Comparison of ENCODE assay signal across 9 cellular contexts in the genomic region with DNA sequence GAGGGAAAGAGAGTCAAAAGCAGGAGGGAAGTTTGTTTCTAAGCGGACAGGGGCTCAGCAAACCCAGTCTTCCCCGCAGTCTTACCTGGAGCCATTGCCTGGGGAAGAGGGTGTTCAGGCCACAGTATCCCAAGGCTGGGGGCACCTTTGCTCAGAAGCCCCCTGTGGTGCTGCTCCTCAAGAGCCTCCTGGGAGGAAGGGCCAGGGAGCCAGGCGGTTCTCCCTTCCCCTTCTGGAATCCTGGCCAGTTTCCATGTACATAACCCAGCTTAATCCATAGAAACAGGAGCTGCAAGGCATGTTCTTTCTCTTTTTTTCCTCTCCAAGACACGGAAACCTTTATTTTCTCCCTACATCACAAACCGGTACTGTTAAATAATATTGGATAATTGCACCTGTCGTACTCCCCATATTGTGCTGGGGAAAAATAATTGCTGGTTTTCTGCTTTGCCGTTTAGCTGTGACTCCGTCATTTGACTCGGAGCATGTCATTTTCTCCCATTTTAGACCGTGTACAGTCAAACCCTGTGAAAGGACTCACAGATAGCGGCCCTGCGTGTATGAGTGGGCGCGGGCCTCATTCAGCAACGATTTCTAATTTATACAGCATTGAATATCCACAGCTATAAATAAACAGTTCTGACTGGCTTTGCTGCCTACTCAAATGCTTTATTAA.
DNase-seq lines count a peak whose midpoint lies in the region; ATAC-seq, FAIRE-seq and TF ChIP-seq lines count a peak whose summit lies in the region.
"Had no signal": no experiment of that assay in that cellular context is flagged by ENCODE, and none has a peak within 500 bp of the region (broad histone marks: within the 10 kb centered on the region; RNA-seq: fewer than 3 reads in every experiment).

No MANE protein-coding gene starts in this region.

- no peaks in the 10 kb centered on the region for H3K9me1 ChIP-seq in keratinocyte (ENCODE audit: control insufficient read depth, extremely low read depth, insufficient read depth, low read length)

- in situ Hi-C loops in ACHN (cut with HindIII; ENCODE audit: low pct_ligation_motif_present, low pct_unique_long_range_greater_than_20kb, low sequenced_read_pairs): no loop called here

- H3K4me1 Mint-ChIP-seq in activated CD4-positive, alpha-beta T cell treated with anti-CD3 and anti-CD28 coated beads, Interleukin-2, amount 10 ng/mL, durations not matched to agents 24 days and 14 days: peaks cover 69% of the 10 kb centered on the region
- peaks cover 59% of the 10 kb centered on the region for H3K4me1 Mint-ChIP-seq in activated CD8-positive, alpha-beta T cell treated with anti-CD3 and anti-CD28 coated beads, Interleukin-2, amount 10 ng/mL, durations not matched to agents 7 days and 5 days (ENCODE audit: low read depth)
- H3K4me1 Mint-ChIP-seq in stimulated activated naive CD8-positive, alpha-beta T cell treated with anti-CD3 and anti-CD28 coated beads, Interleukin-15, Interleukin-2, amounts not matched to agents 100 ng/mL and 50 ng/mL, for 24 hours (ENCODE audit: low read depth): peaks cover 77% of the 10 kb centered on the region

- ATAC-seq in activated CD8-positive, alpha-beta T cell treated with anti-CD3 and anti-CD28 coated beads, Interleukin-2, amount 10 ng/mL, durations not matched to agents 7 days and 5 days: no peak

- H4K20me1 ChIP-seq in keratinocyte (ENCODE audit: control insufficient read depth, extremely low read depth, insufficient read depth, low read length): no peaks in the 10 kb centered on the region

- H3K9ac ChIP-seq in keratinocyte (ENCODE audit: control insufficient read depth, extremely low read depth, insufficient read depth, low read length): no peak overlapping the region

- POLR2A ChIA-PET in activated CD8-positive, alpha-beta T cell treated with anti-CD3 and anti-CD28 coated beads, Interleukin-2, amount 10 ng/mL, durations not matched to agents 7 days and 5 days (lab: Charles Lee): interaction anchor here (0.9 to 5.7 kb wide), 9 partner anchors 9 to 347 kb away, joined by 3 to 24 read pairs (median 3); no protein-coding TSS in a partner anchor

- peaks cover 27% of the 10 kb centered on the region for H3K4me1 ChIP-seq in keratinocyte (ENCODE audit: control insufficient read depth, extremely low read depth, insufficient read depth, low read length)

- no peaks in the 10 kb centered on the region for H3K9me3 ChIP-seq in keratinocyte (ENCODE audit: control insufficient read depth, low read depth, low read length)

- no peak overlapping the region for H3K27ac ChIP-seq in keratinocyte (ENCODE audit: control insufficient read depth, insufficient read depth, low read length)
- H3K27ac ChIP-seq: hepatocyte had no signal

- no peaks in the 10 kb centered on the region for H3K27me3 Mint-ChIP-seq in activated CD4-positive, alpha-beta T cell treated with anti-CD3 and anti-CD28 coated beads, Interleukin-2, amount 10 ng/mL, durations not matched to agents 24 days and 14 days
- no peaks in the 10 kb centered on the region for H3K27me3 Mint-ChIP-seq in activated CD8-positive, alpha-beta T cell treated with anti-CD3 and anti-CD28 coated beads, Interleukin-2, amount 10 ng/mL, durations not matched to agents 7 days and 5 days (ENCODE audit: low read depth)
- no peaks in the 10 kb centered on the region for H3K27me3 Mint-ChIP-seq in stimulated activated naive CD8-positive, alpha-beta T cell treated with anti-CD3 and anti-CD28 coated beads, Interleukin-15, Interleukin-2, amounts not matched to agents 100 ng/mL and 50 ng/mL, for 24 hours

- DNase-seq in activated CD4-positive, alpha-beta T cell treated with anti-CD3 and anti-CD28 coated beads, Interleukin-2, amount 10 ng/mL, durations not matched to agents 24 days and 14 days: no peak
- DNase-seq in activated CD4-positive, alpha-beta T cell treated with anti-CD3 and anti-CD28 coated beads, Interleukin-2, amount 50 U/mL, for 1 hour: no peak
- no peak for DNase-seq in activated CD8-positive, alpha-beta T cell treated with anti-CD3 and anti-CD28 coated beads, Interleukin-2, amount 10 ng/mL, durations not matched to agents 7 days and 5 days
- no peak for DNase-seq in keratinocyte (ENCODE audit: low read depth, low spot score)
- DNase-seq in NCI-H1930 (lab: John Stamatoyannopoulos, UW): no peak
- no peak for DNase-seq in T1000 (lab: John Stamatoyannopoulos, UW)
- no peak for DNase-seq in ACHN

- FAIRE-seq in keratinocyte (lab: Jason Lieb, UNC): no peak

- H3K9me3 Mint-ChIP-seq in activated CD4-positive, alpha-beta T cell treated with anti-CD3 and anti-CD28 coated beads, Interleukin-2, amount 10 ng/mL, durations not matched to agents 24 days and 14 days: peaks cover 13% of the 10 kb centered on the region
- peaks cover 4% of the 10 kb centered on the region for H3K9me3 Mint-ChIP-seq in activated CD8-positive, alpha-beta T cell treated with anti-CD3 and anti-CD28 coated beads, Interleukin-2, amount 10 ng/mL, durations not matched to agents 7 days and 5 days (ENCODE audit: insufficient read depth)
- H3K9me3 Mint-ChIP-seq in stimulated activated naive CD8-positive, alpha-beta T cell treated with anti-CD3 and anti-CD28 coated beads, Interleukin-15, Interleukin-2, amounts not matched to agents 100 ng/mL and 50 ng/mL, for 24 hours: no peaks in the 10 kb centered on the region

- peak overlapping the region; percentile 83 for H3K4me3 Mint-ChIP-seq in activated CD4-positive, alpha-beta T cell treated with anti-CD3 and anti-CD28 coated beads, Interleukin-2, amount 10 ng/mL, durations not matched to agents 24 days and 14 days
- H3K4me3 Mint-ChIP-seq in activated CD8-positive, alpha-beta T cell treated with anti-CD3 and anti-CD28 coated beads, Interleukin-2, amount 10 ng/mL, durations not matched to agents 7 days and 5 days: no peak overlapping the region
- peak overlapping the region; percentile 79 for H3K4me3 Mint-ChIP-seq in stimulated activated naive CD8-positive, alpha-beta T cell treated with anti-CD3 and anti-CD28 coated beads, Interleukin-15, Interleukin-2, amounts not matched to agents 100 ng/mL and 50 ng/mL, for 24 hours

- dilution Hi-C loops in keratinocyte (cut with MboI; ENCODE audit: extremely low pct_ligation_motif_present, low sequenced_read_pairs): no loop called here

- CTCF ChIA-PET in activated CD8-positive, alpha-beta T cell treated with anti-CD3 and anti-CD28 coated beads, Interleukin-2, amount 10 ng/mL, durations not matched to agents 7 days and 5 days (lab: Charles Lee): interaction anchor here (1.0 to 1.8 kb wide), 3 partner anchors 11 to 579 kb away, joined by 3 to 7 read pairs (median 3); a partner anchor contains a TSS

- peaks cover 17% of the 10 kb centered on the region for H3K36me3 Mint-ChIP-seq in activated CD4-positive, alpha-beta T cell treated with anti-CD3 and anti-CD28 coated beads, Interleukin-2, amount 10 ng/mL, durations not matched to agents 24 days and 14 days (ENCODE audit: low read depth)
- peaks cover 18% of the 10 kb centered on the region for H3K36me3 Mint-ChIP-seq in activated CD8-positive, alpha-beta T cell treated with anti-CD3 and anti-CD28 coated beads, Interleukin-2, amount 10 ng/mL, durations not matched to agents 7 days and 5 days (ENCODE audit: low read depth)
- H3K36me3 Mint-ChIP-seq in stimulated activated naive CD8-positive, alpha-beta T cell treated with anti-CD3 and anti-CD28 coated beads, Interleukin-15, Interleukin-2, amounts not matched to agents 100 ng/mL and 50 ng/mL, for 24 hours (ENCODE audit: low read depth): peaks cover 24% of the 10 kb centered on the region

- H3K4me2 ChIP-seq in keratinocyte (ENCODE audit: control insufficient read depth, extremely low read depth, insufficient read depth, low read depth, low read length): peak overlapping the region; percentile 18
- H3K4me2 ChIP-seq: hepatocyte had no signal

- peak overlapping the region; percentile 91 for H2AFZ ChIP-seq in keratinocyte (ENCODE audit: control insufficient read depth, low read length)

- intact Hi-C loops in activated CD4-positive, alpha-beta T cell treated with anti-CD3 and anti-CD28 coated beads, Interleukin-2, amount 10 ng/mL, durations not matched to agents 24 days and 14 days (cut with micrococcal nuclease): loop anchor here (1.0 to 10.0 kb wide), 10 partner anchors 21 to 521 kb away; a partner anchor contains a TSS

- no peak overlapping the region for H3K4me3 ChIP-seq in keratinocyte (ENCODE audit: control insufficient read depth in 2 of 3, extremely low read depth in 1 of 3, insufficient read depth in 2 of 3, low read depth in 1 of 3, low read length in 3 of 3)
- H3K4me3 ChIP-seq: hepatocyte had no signal

- H3K27ac Mint-ChIP-seq in activated CD4-positive, alpha-beta T cell treated with anti-CD3 and anti-CD28 coated beads, Interleukin-2, amount 10 ng/mL, durations not matched to agents 24 days and 14 days: peak overlapping the region; percentile 99
- peak overlapping the region; percentile 84 for H3K27ac Mint-ChIP-seq in activated CD8-positive, alpha-beta T cell treated with anti-CD3 and anti-CD28 coated beads, Interleukin-2, amount 10 ng/mL, durations not matched to agents 7 days and 5 days
- H3K27ac Mint-ChIP-seq in stimulated activated naive CD8-positive, alpha-beta T cell treated with anti-CD3 and anti-CD28 coated beads, Interleukin-15, Interleukin-2, amounts not matched to agents 100 ng/mL and 50 ng/mL, for 24 hours: peak overlapping the region; percentile 100

- no peak for TF ChIP-seq CTCF in keratinocyte (optimal IDR thresholded peaks at IDR 0.05 in 1 of 3, IDR thresholded peaks at IDR 0.05 in 1 of 3, conservative IDR thresholded peaks at IDR 0.05 in 1 of 3; ENCODE audit: extremely low read depth in 1 of 3, insufficient read depth in 2 of 3, low read length in 3 of 3)

- no peaks in the 10 kb centered on the region for H3K79me2 ChIP-seq in keratinocyte (ENCODE audit: control insufficient read depth, insufficient read depth, low read length)
- H3K79me2 ChIP-seq: hepatocyte had no signal

- H3K36me3 ChIP-seq in keratinocyte (ENCODE audit: control insufficient read depth in 2 of 2, extremely low read depth in 1 of 2, insufficient read depth in 2 of 2, low read length in 2 of 2): no peaks in the 10 kb centered on the region

- no peaks in the 10 kb centered on the region for H3K27me3 ChIP-seq in keratinocyte (ENCODE audit: control insufficient read depth, extremely low read depth, insufficient read depth, low read length)
- H3K27me3 ChIP-seq: hepatocyte had no signal
